In the genomic region with DNA sequence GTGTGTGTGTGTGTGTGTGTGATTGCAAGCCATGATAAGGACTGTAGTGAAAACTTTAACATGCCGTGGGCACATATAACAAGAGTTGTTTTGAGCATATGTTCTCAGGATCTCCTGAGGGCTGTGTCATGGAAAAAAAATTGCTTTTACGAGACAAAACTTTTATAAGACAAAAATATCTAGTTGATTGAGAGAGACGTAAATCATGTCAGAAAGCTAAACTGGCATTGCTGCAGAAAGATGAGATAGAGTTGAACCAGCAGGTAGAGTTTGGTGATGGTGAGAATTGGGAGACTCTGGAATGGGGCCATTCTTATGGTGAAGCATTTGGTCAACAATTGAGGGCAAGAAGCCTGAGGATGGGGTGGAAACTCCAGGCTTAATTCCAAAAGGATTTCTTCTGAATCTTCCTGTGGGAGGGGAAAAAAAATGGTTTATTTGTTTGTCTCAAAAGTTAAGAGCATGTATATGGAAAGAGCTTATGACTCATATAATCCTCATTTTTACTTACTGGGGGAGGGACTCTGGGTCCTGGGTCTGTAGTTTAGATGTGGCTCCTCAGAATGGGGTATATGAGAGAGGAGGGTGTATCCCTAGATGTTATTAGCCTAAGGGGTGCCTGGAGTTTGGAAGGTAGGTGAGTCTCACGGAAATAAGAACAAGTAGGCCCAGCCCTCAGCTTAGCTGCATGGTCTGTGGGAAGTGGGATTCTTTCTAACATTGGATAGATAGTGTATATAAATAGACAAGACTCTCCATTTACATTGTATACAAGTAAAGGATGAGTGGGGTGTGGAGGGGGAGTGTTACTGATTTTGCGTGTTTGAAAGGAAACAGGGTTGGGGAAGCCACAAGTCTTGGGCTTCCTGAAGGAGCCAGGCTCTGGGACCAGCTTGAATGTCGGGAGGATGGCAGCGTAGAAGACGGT, we compare ENCODE assay signal across 15 cellular contexts. TPM values are rescaled to one million over a fixed set of nuclear protein-coding genes. Genes with fewer than 3 reads are reported as not detected.
DNase-seq lines count a peak whose midpoint lies in the region; ATAC-seq, FAIRE-seq and TF ChIP-seq lines count a peak whose summit lies in the region.
"Had no signal": no experiment of that assay in that cellular context is flagged by ENCODE, and none has a peak within 500 bp of the region (broad histone marks: within the 10 kb centered on the region; RNA-seq: fewer than 3 reads in every experiment).

No MANE protein-coding gene starts in this region.

- no peak overlapping the region for H3K4me2 ChIP-seq in MM.1S (ENCODE audit: low read depth, low read length)

- H3K9me3 ChIP-seq in small intestine (ENCODE audit: control insufficient read depth, low read depth) (no peaks in the 10 kb centered on the region), MM.1S (replicated peaks; ENCODE audit: insufficient read depth, low read length) (no peaks in the 10 kb centered on the region)

- H3K36me3 Mint-ChIP-seq in activated T-cell treated with anti-CD3 and anti-CD28 coated beads, Interleukin-2, amount 50 U/mL, for 72 hours (ENCODE audit: insufficient read depth in 2 of 2), result no peaks in the 10 kb centered on the region
- H3K36me3 Mint-ChIP-seq in T-cell (peaks cover 14% of the 10 kb centered on the region), endothelial cell (ENCODE audit: low read depth, unreplicated experiment) (peaks cover 6% of the 10 kb centered on the region)
- H3K36me3 Mint-ChIP-seq in stimulated activated effector memory CD8-positive, alpha-beta T cell treated with anti-CD3 and anti-CD28 coated beads, Interleukin-12 subunit alpha, Interleukin-12 subunit beta, amount 100 ng/mL, for 72 hours, result peaks cover 7% of the 10 kb centered on the region

- H3K27me3 Mint-ChIP-seq in activated T-cell treated with anti-CD3 and anti-CD28 coated beads, Interleukin-2, amount 50 U/mL, for 72 hours (ENCODE audit: low read depth), result no peaks in the 10 kb centered on the region
- H3K27me3 Mint-ChIP-seq in T-cell, result no peaks in the 10 kb centered on the region
- H3K27me3 Mint-ChIP-seq in endothelial cell (ENCODE audit: unreplicated experiment), result peaks cover 4% of the 10 kb centered on the region

- ATAC-seq in activated T-cell treated with anti-CD3 and anti-CD28 coated beads, Interleukin-2, amount 50 U/mL, for 72 hours (replicated peaks in 1 of 2), result peak; percentile 25 to 29
- peak in 1 of 4 experiments; percentile 19 for ATAC-seq in T-cell (replicated peaks in 1 of 4)
- ATAC-seq in stimulated activated effector memory CD8-positive, alpha-beta T cell treated with anti-CD3 and anti-CD28 coated beads, Interleukin-12 subunit alpha, Interleukin-12 subunit beta, amount 100 ng/mL, for 72 hours, result no peak
- ATAC-seq: sciatic nerve had no signal

- no peak overlapping the region for H3K9ac ChIP-seq in MM.1S (ENCODE audit: low read length)

- H3K4me3 ChIP-seq in small intestine (ENCODE audit: low read depth in 1 of 2, low read length in 2 of 2) (no peak overlapping the region), MM.1S (ENCODE audit: low read length) (no peak overlapping the region)
- H3K4me3 ChIP-seq: lung had no signal

- peaks cover 58% of the 10 kb centered on the region for H3K4me1 Mint-ChIP-seq in activated T-cell treated with anti-CD3 and anti-CD28 coated beads, Interleukin-2, amount 50 U/mL, for 72 hours (ENCODE audit: low read depth)
- H3K4me1 Mint-ChIP-seq in T-cell, result peaks cover 73 to 80% (median 73%) of the 10 kb centered on the region in 3 donors
- peaks cover 33% of the 10 kb centered on the region for H3K4me1 Mint-ChIP-seq in endothelial cell (ENCODE audit: unreplicated experiment)
- peaks cover 74% of the 10 kb centered on the region for H3K4me1 Mint-ChIP-seq in stimulated activated effector memory CD8-positive, alpha-beta T cell treated with anti-CD3 and anti-CD28 coated beads, Interleukin-12 subunit alpha, Interleukin-12 subunit beta, amount 100 ng/mL, for 72 hours

- H3K36me3 ChIP-seq in small intestine (ENCODE audit: control insufficient read depth in 2 of 2, insufficient read depth in 2 of 2, low read length in 2 of 2) (peaks cover 4 to 7% of the 10 kb centered on the region in 2 donors), MM.1S (replicated peaks; ENCODE audit: insufficient read depth, low read length) (no peaks in the 10 kb centered on the region)

- no peaks in the 10 kb centered on the region for H3K9me3 Mint-ChIP-seq in activated T-cell treated with anti-CD3 and anti-CD28 coated beads, Interleukin-2, amount 50 U/mL, for 72 hours
- H3K9me3 Mint-ChIP-seq in T-cell (no peaks in the 10 kb centered on the region), endothelial cell (ENCODE audit: unreplicated experiment) (no peaks in the 10 kb centered on the region)
- no peaks in the 10 kb centered on the region for H3K9me3 Mint-ChIP-seq in stimulated activated effector memory CD8-positive, alpha-beta T cell treated with anti-CD3 and anti-CD28 coated beads, Interleukin-12 subunit alpha, Interleukin-12 subunit beta, amount 100 ng/mL, for 72 hours
- H3K9me3 Mint-ChIP-seq: H9, neural crest cell had no signal

- FAIRE-seq in small intestine (lab: Jason Lieb, UNC), result no peak

- H4K20me1 ChIP-seq in MM.1S (ENCODE audit: insufficient read depth, low read length), result 0 out of 2 replicates have a peak, but pooled peaks cover 4% of the 10 kb centered on the region

- no peaks in the 10 kb centered on the region for H3K9me2 ChIP-seq in MM.1S (replicated peaks; ENCODE audit: insufficient read depth, low read length)

- H3K4me3 Mint-ChIP-seq in activated T-cell treated with anti-CD3 and anti-CD28 coated beads, Interleukin-2, amount 50 U/mL, for 72 hours, result peak overlapping the region; percentile 63 to 77
- peak overlapping the region in 1 of 3 donors; percentile 28 for H3K4me3 Mint-ChIP-seq in T-cell
- peak overlapping the region; percentile 4 for H3K4me3 Mint-ChIP-seq in endothelial cell (ENCODE audit: unreplicated experiment)
- H3K4me3 Mint-ChIP-seq in stimulated activated effector memory CD8-positive, alpha-beta T cell treated with anti-CD3 and anti-CD28 coated beads, Interleukin-12 subunit alpha, Interleukin-12 subunit beta, amount 100 ng/mL, for 72 hours, result peak overlapping the region; percentile 58
- H3K4me3 Mint-ChIP-seq: H9 had no signal

- no peak overlapping the region for H2AFZ ChIP-seq in MM.1S (ENCODE audit: low read length)

- no peaks in the 10 kb centered on the region for H3K27me3 ChIP-seq in small intestine (ENCODE audit: control insufficient read depth in 2 of 2, insufficient read depth in 2 of 2, low read length in 2 of 2)
- H3K27me3 ChIP-seq in MM.1S (replicated peaks; ENCODE audit: insufficient read depth, low read length), result no peaks in the 10 kb centered on the region

- TF ChIP-seq CTCF in endothelial cell (IDR thresholded peaks at IDR 0.05; ENCODE audit: unreplicated experiment) (no peak), MM.1S (IDR thresholded peaks at IDR 0.05; ENCODE audit: low read length) (no peak)

- peak overlapping the region; percentile 21 for H3K27ac Mint-ChIP-seq in activated T-cell treated with anti-CD3 and anti-CD28 coated beads, Interleukin-2, amount 50 U/mL, for 72 hours
- H3K27ac Mint-ChIP-seq in T-cell, result peak overlapping the region; percentile 2 to 48
- H3K27ac Mint-ChIP-seq in endothelial cell (ENCODE audit: unreplicated experiment), result no peak overlapping the region
- peak overlapping the region; percentile 87 for H3K27ac Mint-ChIP-seq in stimulated activated effector memory CD8-positive, alpha-beta T cell treated with anti-CD3 and anti-CD28 coated beads, Interleukin-12 subunit alpha, Interleukin-12 subunit beta, amount 100 ng/mL, for 72 hours

- H3K27ac ChIP-seq in small intestine (ENCODE audit: low read depth in 1 of 2, low read length in 1 of 2), result no peak overlapping the region
- H3K27ac ChIP-seq in MM.1S (ENCODE audit: low read length), result no peak overlapping the region

- 69 to 86% (median 80%) methylated on average over 8 of the region's 8 CpGs for WGBS in small intestine, 3 donors

- H3K4me1 ChIP-seq in small intestine (ENCODE audit: control insufficient read depth in 2 of 2, insufficient read depth in 1 of 2, low read depth in 1 of 2, low read length in 1 of 2) (peaks cover 0 to 10% of the 10 kb centered on the region in 2 donors), MM.1S (ENCODE audit: low read length) (peaks cover 8% of the 10 kb centered on the region; the same call in 1 of the 2 replicates)

- no peaks in the 10 kb centered on the region for H3F3A ChIP-seq in MM.1S (ENCODE audit: insufficient read depth, low read length)

- POLR2A ChIA-PET in T-cell (lab: Charles Lee), result interaction anchor here in 1 of 2 donors (0.6 kb wide), 1 partner anchor 894 kb away, joined by 5 read pairs; no protein-coding TSS in a partner anchor

- H3K79me2 ChIP-seq in MM.1S (ENCODE audit: low read length), result peaks cover 91% of the 10 kb centered on the region

- CTCF ChIA-PET in T-cell (lab: Charles Lee), result interaction anchor here in 1 of 2 donors (0.7 kb wide), 1 partner anchor 14 kb away, joined by 3 read pairs; no protein-coding TSS in a partner anchor

- no peak for DNase-seq in activated T-cell treated with anti-CD3 and anti-CD28 coated beads, Interleukin-2, amount 50 U/mL, for 72 hours
- DNase-seq in activated T-cell treated with anti-CD3 and anti-CD28 coated beads, Interleukin-2, amount 50 U/mL, for 1 hour, result no peak
- DNase-seq in T-cell, result no peak
- DNase-seq in endothelial cell (ENCODE audit: low spot score), result no peak
- DNase-seq in stimulated activated effector memory CD8-positive, alpha-beta T cell treated with anti-CD3 and anti-CD28 coated beads, Interleukin-12 subunit alpha, Interleukin-12 subunit beta, amount 100 ng/mL, for 72 hours (ENCODE audit: low spot score in 2 of 2), result no peak
- no peak for DNase-seq in small intestine
- no peak for DNase-seq in MM.1S
- no peak for DNase-seq in NCI-H2227 treated with DMSO at 0.1 percent for 48 hours (lab: John Stamatoyannopoulos, UW)
- DNase-seq: H9; NCI-H1417 treated with DMSO at 0.1 percent for 48 hours; stimulated activated CD4-positive, alpha-beta T cell treated with anti-CD3 and anti-CD28 coated beads, Interleukin-4, amount 100 ng/mL, for 4 hours; stimulated activated naive CD4-positive, alpha-beta T cell had no signal

RNA-seq across cellular contexts. Expression of gene MINK1, which starts 7.1 kb away (rescaled TPM):
- total RNA-seq in activated T-cell treated with anti-CD3 and anti-CD28 coated beads, Interleukin-2, amount 50 U/mL, for 72 hours, result 10 to 100 TPM; 74.4 to 82.7 TPM
- 100 to 1,000 TPM; 156 to 189 (median 164) TPM for total RNA-seq in T-cell
- total RNA-seq in endothelial cell (ENCODE audit: unreplicated experiment), result 176 TPM
- polyA plus RNA-seq in small intestine, result 10 to 100 TPM; 49.2 to 69.1 (median 60.2) TPM

RNA-seq across cellular contexts. Expression of gene PLD2, which starts 33.3 kb away (rescaled TPM):
- 10 to 100 TPM; 27.5 to 50.9 TPM for total RNA-seq in activated T-cell treated with anti-CD3 and anti-CD28 coated beads, Interleukin-2, amount 50 U/mL, for 72 hours
- total RNA-seq in T-cell (10 to 100 TPM; 24.2 to 41.7 (median 31.4) TPM), endothelial cell (ENCODE audit: unreplicated experiment) (86.5 TPM)
- polyA plus RNA-seq in small intestine, result 10 to 100 TPM in 1 of 3 donors, 1 to 10 TPM in 2; 9.2 to 12.0 (median 9.5) TPM

RNA-seq across cellular contexts. Expression of gene PSMB6, which starts 44.3 kb away (rescaled TPM):
- 10 to 100 TPM; 56.3 to 68.7 TPM for total RNA-seq in activated T-cell treated with anti-CD3 and anti-CD28 coated beads, Interleukin-2, amount 50 U/mL, for 72 hours
- total RNA-seq in T-cell (10 to 100 TPM; 45.7 to 63.5 (median 57.0) TPM), endothelial cell (ENCODE audit: unreplicated experiment) (185 TPM)
- polyA plus RNA-seq in small intestine, result 100 to 1,000 TPM; 170 to 219 (median 177) TPM

RNA-seq across cellular contexts. Expression of gene GLTPD2, which starts 51.5 kb away (rescaled TPM):
- total RNA-seq in activated T-cell treated with anti-CD3 and anti-CD28 coated beads, Interleukin-2, amount 50 U/mL, for 72 hours, result not detected
- total RNA-seq in T-cell (not detected), endothelial cell (ENCODE audit: unreplicated experiment) (not detected)
- polyA plus RNA-seq in small intestine, result 10 to 100 TPM in 2 of 3 donors, 1 to 10 TPM in 1; 4.2 to 49.4 (median 21.2) TPM
- total RNA-seq: H9, neural crest cell, sciatic nerve had no signal
